Comparison of ENCODE assay signal across 8 cellular contexts in genomic region chr14:77028384-77029246, GRCh38. TPM values are rescaled to one million over a fixed set of nuclear protein-coding genes. Genes with fewer than 3 reads are reported as not detected.
DNase-seq lines count a peak whose midpoint lies in the region; ATAC-seq and TF ChIP-seq lines count a peak whose summit lies in the region.

TSS of gene IRF2BPL (minus strand) at chr14:77028708. CDS start at chr14:77027792, 916 bp downstream.

- TF ChIP-seq POLR2A in Peyer's patch (IDR thresholded peaks at IDR 0.05) (peak; percentile 92 to 96), erythroblast (IDR thresholded peaks at IDR 0.05; ENCODE audit: low read length) (peak; percentile 97)

- H3K9me3 ChIP-seq in DND-41 (ENCODE audit: insufficient read depth, low read length, severe bottlenecking): no peaks in the 10 kb centered on the region
- no peaks in the 10 kb centered on the region for H3K9me3 ChIP-seq in KOPT-K1 (ENCODE audit: insufficient read depth, low read length, poor library complexity, severe bottlenecking)
- H3K9me3 ChIP-seq in Peyer's patch: no peaks in the 10 kb centered on the region
- no peaks in the 10 kb centered on the region for H3K9me3 ChIP-seq in muscle layer of colon (ENCODE audit: low read length)

- peaks cover 7% of the 10 kb centered on the region for H3K36me3 Mint-ChIP-seq in activated T-cell treated with anti-CD3 and anti-CD28 coated beads, Interleukin-2, amount 50 U/mL, for 4 hours (ENCODE audit: insufficient read depth)

- TF ChIP-seq CTCF in DND-41 (IDR thresholded peaks at IDR 0.05; ENCODE audit: borderline replicate concordance, extremely low read depth, low read length, poor library complexity, severe bottlenecking) (no peak), Peyer's patch (IDR thresholded peaks at IDR 0.05) (peak in 3 of 6 experiments; percentile 7 to 13 (median 12))

- H3K9me3 Mint-ChIP-seq in activated T-cell treated with anti-CD3 and anti-CD28 coated beads, Interleukin-2, amount 50 U/mL, for 4 hours: no peaks in the 10 kb centered on the region

- peak within 1 kb of the TSS; percentile 98 for H3K4me2 ChIP-seq in DND-41 (ENCODE audit: insufficient read depth, low read length)

- H2AFZ ChIP-seq in DND-41 (ENCODE audit: low read depth, low read length): peak within 1 kb of the TSS; percentile 86

- DNase-seq in DND-41 (peak; percentile 95), Peyer's patch (peak; percentile 98 to 99 (median 99)), erythroblast (lab: John Stamatoyannopoulos, UW) (peak; percentile 94 to 96)
- DNase-seq in activated T-cell treated with anti-CD3 and anti-CD28 coated beads, Interleukin-2, amount 50 U/mL, for 4 hours: peak; percentile 93
- peak; percentile 88 for DNase-seq in stimulated activated CD8-positive, alpha-beta memory T cell treated with anti-CD3 and anti-CD28 coated beads, Interleukin-7, amount 100 ng/mL, for 24 hours (ENCODE audit: low read depth)

- H3K4me3 Mint-ChIP-seq in activated T-cell treated with anti-CD3 and anti-CD28 coated beads, Interleukin-2, amount 50 U/mL, for 4 hours: peak within 1 kb of the TSS; percentile 93

- H3K27me3 ChIP-seq in DND-41 (ENCODE audit: insufficient read depth, low read length, poor library complexity): no peaks in the 10 kb centered on the region
- H3K27me3 ChIP-seq in Peyer's patch: no peaks in the 10 kb centered on the region
- H3K27me3 ChIP-seq in muscle layer of colon (ENCODE audit: control insufficient read depth in 1 of 2, insufficient read depth in 2 of 2, low read length in 2 of 2): no peaks in the 10 kb centered on the region

- peaks cover 59% of the 10 kb centered on the region for H3K4me1 Mint-ChIP-seq in activated T-cell treated with anti-CD3 and anti-CD28 coated beads, Interleukin-2, amount 50 U/mL, for 4 hours (ENCODE audit: low read depth)

- peak within 1 kb of the TSS; percentile 66 to 89 for H3K4me3 ChIP-seq in DND-41 (ENCODE audit: low read depth in 1 of 2, low read length in 2 of 2)
- H3K4me3 ChIP-seq in Peyer's patch: peak within 1 kb of the TSS; percentile 74 to 94 (median 87)
- H3K4me3 ChIP-seq in muscle layer of colon (ENCODE audit: low read depth in 1 of 2, low read length in 2 of 2): peak within 1 kb of the TSS; percentile 74 to 88

- peaks cover 20% of the 10 kb centered on the region for H3K79me2 ChIP-seq in DND-41 (ENCODE audit: insufficient read depth, low read length)

- peaks cover 51% of the 10 kb centered on the region for H3K4me1 ChIP-seq in DND-41 (ENCODE audit: insufficient read depth, low read length)
- H3K4me1 ChIP-seq in Peyer's patch: peaks cover 3 to 74% (median 28%) of the 10 kb centered on the region in 4 donors
- H3K4me1 ChIP-seq in muscle layer of colon (ENCODE audit: insufficient read depth, low read length): peaks cover 46% of the 10 kb centered on the region

- peaks cover 24% of the 10 kb centered on the region for H4K20me1 ChIP-seq in DND-41 (ENCODE audit: insufficient read depth, low read length)

- H3K36me3 ChIP-seq in DND-41 (ENCODE audit: insufficient read depth, low read length) (peaks cover 17% of the 10 kb centered on the region), KOPT-K1 (ENCODE audit: insufficient read depth, low read length) (peaks cover 28% of the 10 kb centered on the region), Peyer's patch (peaks cover 0 to 11% (median 0%) of the 10 kb centered on the region in 3 donors), muscle layer of colon (ENCODE audit: insufficient read depth, low read length) (peaks cover 12% of the 10 kb centered on the region)

- peak within 1 kb of the TSS; percentile 85 for H3K27ac ChIP-seq in DND-41 (ENCODE audit: low read length)
- peak within 1 kb of the TSS; percentile 94 for H3K27ac ChIP-seq in KOPT-K1 (ENCODE audit: low read depth, low read length, poor library complexity, severe bottlenecking)
- H3K27ac ChIP-seq in Peyer's patch: peak within 1 kb of the TSS; percentile 99 to 100 (median 100)
- peak within 1 kb of the TSS; percentile 100 for H3K27ac ChIP-seq in muscle layer of colon (ENCODE audit: low read depth, low read length)

- H3K27me3 Mint-ChIP-seq in activated T-cell treated with anti-CD3 and anti-CD28 coated beads, Interleukin-2, amount 50 U/mL, for 4 hours (ENCODE audit: low read depth): no peaks in the 10 kb centered on the region

- H3K9ac ChIP-seq in DND-41 (ENCODE audit: low read depth, low read length): peak within 1 kb of the TSS; percentile 99
- H3K9ac ChIP-seq in muscle layer of colon (ENCODE audit: low read length): peak within 1 kb of the TSS; percentile 78

- ATAC-seq in DND-41 (ENCODE audit: insufficient read depth, low read depth) (peak; percentile 71), GM21825 (IDR thresholded peaks at IDR 0.05; ENCODE audit: unreplicated experiment) (peak; percentile 62)
- ATAC-seq in activated T-cell treated with anti-CD3 and anti-CD28 coated beads, Interleukin-2, amount 50 U/mL, for 4 hours: peak; percentile 73 to 77

RNA-seq across cellular contexts. Expression of gene IRF2BPL, which starts in this region (rescaled TPM):
- total RNA-seq in Peyer's patch: 10 to 100 TPM; 10.3 to 20.6 (median 16.4) TPM
- total RNA-seq in activated T-cell treated with anti-CD3 and anti-CD28 coated beads, Interleukin-2, amount 50 U/mL, for 4 hours: 10 to 100 TPM; 29.5 to 37.1 (median 32.7) TPM

Comparison
In these comparisons a context has a peak if more than half of its experiments do, and no peak if none do; other contexts are left out.
1. Peak in every context shown above with its lines: DNase-seq, ATAC-seq, H3K4me3 ChIP-seq and H3K27ac ChIP-seq.